Comparison of ENCODE assay signal across 8 cellular contexts in genomic region chr2:88055049-88055435, GRCh38. TPM values are rescaled to one million over a fixed set of nuclear protein-coding genes. Genes with fewer than 3 reads are reported as not detected.
DNase-seq lines count a peak whose midpoint lies in the region; ATAC-seq and TF ChIP-seq lines count a peak whose summit lies in the region.

No MANE protein-coding gene starts in this region.

- H3K4me3 Mint-ChIP-seq in CD8-positive, alpha-beta memory T cell: peak overlapping the region; percentile 88 to 99 (median 96)
- peak overlapping the region; percentile 98 for H3K4me3 Mint-ChIP-seq in stimulated activated naive CD8-positive, alpha-beta T cell treated with anti-CD3 and anti-CD28 coated beads, Interleukin-15, amount 100 ng/mL, for 72 hours

- H3K4me1 ChIP-seq in CD8-positive, alpha-beta memory T cell (ENCODE audit: insufficient read depth, low read length): peaks cover 28% of the 10 kb centered on the region
- H3K4me1 ChIP-seq in ascending aorta: peaks cover 0 to 15% of the 10 kb centered on the region in 2 donors

- peak overlapping the region; percentile 65 for H3K4me3 ChIP-seq in CD8-positive, alpha-beta memory T cell (ENCODE audit: low read length)
- H3K4me3 ChIP-seq in ascending aorta: peak overlapping the region; percentile 79 to 89

- peak overlapping the region; percentile 92 to 100 (median 98) for H3K27ac Mint-ChIP-seq in CD8-positive, alpha-beta memory T cell
- H3K27ac Mint-ChIP-seq in stimulated activated naive CD8-positive, alpha-beta T cell treated with anti-CD3 and anti-CD28 coated beads, Interleukin-15, amount 100 ng/mL, for 72 hours: peak overlapping the region; percentile 99

- intact Hi-C loops in ascending aorta (cut with DNase I): loop anchor here (1.0 to 2.0 kb wide), 2 partner anchors 39 to 116 kb away; partner anchors contain the start of genes RNU2-63P and THNSL2

- TF ChIP-seq CTCF in ascending aorta (IDR thresholded peaks at IDR 0.05): no peak

- no peaks in the 10 kb centered on the region for H3K9me3 Mint-ChIP-seq in CD8-positive, alpha-beta memory T cell
- H3K9me3 Mint-ChIP-seq in stimulated activated naive CD8-positive, alpha-beta T cell treated with anti-CD3 and anti-CD28 coated beads, Interleukin-15, amount 100 ng/mL, for 72 hours: no peaks in the 10 kb centered on the region

- POLR2A ChIA-PET in CD8-positive, alpha-beta memory T cell (lab: Charles Lee): interaction anchor here (0.8 to 1.5 kb wide), 3 partner anchors 10 to 1919 kb away, joined by 5 to 11 read pairs (median 7); partner anchors contain the start of gene RNU2-63P

- peaks cover 36 to 49% (median 47%) of the 10 kb centered on the region in 3 donors for H3K4me1 Mint-ChIP-seq in CD8-positive, alpha-beta memory T cell
- H3K4me1 Mint-ChIP-seq in stimulated activated naive CD8-positive, alpha-beta T cell treated with anti-CD3 and anti-CD28 coated beads, Interleukin-15, amount 100 ng/mL, for 72 hours: peaks cover 71% of the 10 kb centered on the region

- no peaks in the 10 kb centered on the region for H3K27me3 ChIP-seq in CD8-positive, alpha-beta memory T cell (ENCODE audit: insufficient read depth, low read length, poor library complexity, severe bottlenecking)
- no peaks in the 10 kb centered on the region for H3K27me3 ChIP-seq in ascending aorta

- ATAC-seq in stimulated activated naive CD8-positive, alpha-beta T cell treated with anti-CD3 and anti-CD28 coated beads, Interleukin-15, amount 100 ng/mL, for 72 hours: no peak
- ATAC-seq in HG03045 (IDR thresholded peaks at IDR 0.05; ENCODE audit: unreplicated experiment) (no peak), GM21737 (IDR thresholded peaks at IDR 0.05; ENCODE audit: unreplicated experiment) (no peak)

- peak in 1 of 5 donors; percentile 17 for DNase-seq in CD8-positive, alpha-beta memory T cell
- DNase-seq in ascending aorta (ENCODE audit: low spot score in 2 of 2) (no peak), iPS-NIHi11 (ENCODE audit: low spot score) (peak; percentile 37), glomerular visceral epithelial cell (ENCODE audit: extremely low spot score) (no peak)
- DNase-seq in stimulated activated naive CD8-positive, alpha-beta T cell treated with anti-CD3 and anti-CD28 coated beads, Interleukin-15, amount 100 ng/mL, for 72 hours: no peak

- H3K36me3 Mint-ChIP-seq in CD8-positive, alpha-beta memory T cell: peaks cover 0 to 12% (median 3%) of the 10 kb centered on the region in 3 donors

- CTCF ChIA-PET in CD8-positive, alpha-beta memory T cell (lab: Charles Lee): interaction anchor here (1.0 to 1.4 kb wide), 2 partner anchors 17 to 38 kb away, joined by 3 to 5 read pairs; no protein-coding TSS in a partner anchor

- no peaks in the 10 kb centered on the region for H3K36me3 ChIP-seq in CD8-positive, alpha-beta memory T cell (ENCODE audit: insufficient read depth, low read length)
- H3K36me3 ChIP-seq in KOPT-K1 (ENCODE audit: insufficient read depth, low read length) (peaks cover 20% of the 10 kb centered on the region), ascending aorta (no peaks in the 10 kb centered on the region)

- H3K27me3 Mint-ChIP-seq in CD8-positive, alpha-beta memory T cell: peaks cover 0 to 2% of the 10 kb centered on the region in 2 donors
- no peaks in the 10 kb centered on the region for H3K27me3 Mint-ChIP-seq in stimulated activated naive CD8-positive, alpha-beta T cell treated with anti-CD3 and anti-CD28 coated beads, Interleukin-15, amount 100 ng/mL, for 72 hours

- H3K27ac ChIP-seq in CD8-positive, alpha-beta memory T cell (ENCODE audit: low read depth, low read length): peak overlapping the region; percentile 78
- peak overlapping the region; percentile 93 for H3K27ac ChIP-seq in KOPT-K1 (ENCODE audit: low read depth, low read length, poor library complexity, severe bottlenecking)
- H3K27ac ChIP-seq in ascending aorta: peak overlapping the region; percentile 97

- no peaks in the 10 kb centered on the region for H3K9me3 ChIP-seq in CD8-positive, alpha-beta memory T cell (ENCODE audit: low read length)
- H3K9me3 ChIP-seq in KOPT-K1 (ENCODE audit: insufficient read depth, low read length, poor library complexity, severe bottlenecking): no peaks in the 10 kb centered on the region
- H3K9me3 ChIP-seq in ascending aorta: no peaks in the 10 kb centered on the region

RNA-seq across cellular contexts. Expression of gene KRCC1, which starts 0.5 kb away (rescaled TPM):
- total RNA-seq in CD8-positive, alpha-beta memory T cell: 10 to 100 TPM; 14.1 to 14.8 TPM
- polyA plus RNA-seq in CD8-positive, alpha-beta memory T cell: 41.3 TPM
- total RNA-seq in ascending aorta: 3.1 TPM

RNA-seq across cellular contexts. Expression of gene SMYD1, which starts 12.6 kb away (rescaled TPM):
- total RNA-seq in CD8-positive, alpha-beta memory T cell: not detected
- not detected for polyA plus RNA-seq in CD8-positive, alpha-beta memory T cell
- not detected for total RNA-seq in ascending aorta

RNA-seq across cellular contexts. Expression of gene RNU2-63P, which starts 38.7 kb away (rescaled TPM):
- total RNA-seq in CD8-positive, alpha-beta memory T cell: 10 to 100 TPM; 35.8 to 42.7 TPM
- not detected for polyA plus RNA-seq in CD8-positive, alpha-beta memory T cell
- not detected for total RNA-seq in ascending aorta

Comparison
In these comparisons a context has a peak if more than half of its experiments do, and no peak if none do; other contexts are left out.
1. RNA of gene RNU2-63P, which starts 38.7 kb away (total RNA-seq): 35.8 to 42.7 TPM in CD8-positive, alpha-beta memory T cell; not detected in ascending aorta (single experiment); every median in the first group is over 10 times any median in the second.
2. Peak in every context shown above with its lines, with median percentiles within 50 percentile points of each other: H3K27ac ChIP-seq.